ENCODE assay signal across 9 cellular contexts in the genomic region with DNA sequence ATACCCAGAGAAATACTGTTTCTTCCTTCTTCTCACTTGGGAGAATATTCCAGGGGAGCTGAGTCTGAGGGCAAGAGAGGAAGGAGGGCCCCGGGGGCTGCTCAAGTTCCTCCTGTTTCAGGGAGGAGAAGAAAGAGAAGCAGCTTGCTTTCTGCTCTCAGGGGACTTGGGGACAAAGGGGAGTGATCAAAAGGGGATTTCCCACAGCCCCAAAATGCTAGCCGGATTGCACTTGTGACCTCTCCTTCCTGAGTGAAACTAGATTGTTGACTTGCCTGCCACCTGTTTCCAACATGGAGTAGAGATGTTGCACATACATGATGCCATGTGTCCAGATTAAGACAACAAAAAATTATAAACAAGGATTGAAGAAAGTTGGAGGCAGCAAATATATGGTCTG. TPM values are rescaled to one million over a fixed set of nuclear protein-coding genes. Genes with fewer than 3 reads are reported as not detected.
A peak's percentile ranks its signal among the peaks of the same experiment; 100 is the strongest.
DNase-seq lines count a peak whose midpoint lies in the region; ATAC-seq, FAIRE-seq and TF ChIP-seq lines count a peak whose summit lies in the region.
"Had no signal": no experiment of that assay in that cellular context is flagged by ENCODE, and none has a peak within 500 bp of the region (broad histone marks: within the 10 kb centered on the region; RNA-seq: fewer than 3 reads in every experiment).

No MANE protein-coding gene starts in this region.

- no peak for TF ChIP-seq RAD21 in HepG2 (CRISPR knock-in tag; IDR thresholded peaks at IDR 0.05)

- peaks cover 97% of the 10 kb centered on the region for H3K4me1 ChIP-seq in HepG2 (ENCODE audit: insufficient read depth, low read length)
- 0 out of 2 replicates have a peak, but pooled peaks cover 3% of the 10 kb centered on the region for H3K4me1 ChIP-seq in GM23338 (ENCODE audit: insufficient read depth)
- H3K4me1 ChIP-seq in mesendoderm (ENCODE audit: control insufficient read depth, low read depth, low read length), result peaks cover 2% of the 10 kb centered on the region

- H3K27ac ChIP-seq in HepG2 (ENCODE audit: extremely low read length, insufficient read depth, low read length) (peak overlapping the region; percentile 17), GM23338 (ENCODE audit: low read depth) (no peak overlapping the region), mesendoderm (ENCODE audit: low read depth, low read length) (no peak overlapping the region)
- H3K27ac ChIP-seq: thoracic aorta had no signal

- BruUV-seq in HepG2 (replicated peaks; lab: Mats Ljungman, UMichigan), result no TSS peak

- in situ Hi-C loops in HepG2 (cut with HindIII; ENCODE audit: extremely low pct_ligation_motif_present, low pct_unique_long_range_greater_than_20kb), result no loop called here

- 19% methylated on average over 2 of the region's 2 CpGs for WGBS in HepG2 (ENCODE audit: low lambda C conversion rate)
- WGBS in mesendoderm (ENCODE audit: extremely low coverage, insufficient coverage, low lambda C conversion rate), result no CpG with 5 or more reads among the region's 2 CpGs

- no peak overlapping the region for H2AK5ac ChIP-seq in mesendoderm (ENCODE audit: low read length)

- H3K4me2 ChIP-seq in HepG2 (ENCODE audit: low read depth, low read length), result peak overlapping the region; percentile 72; the same call in 1 of the 2 replicates
- H3K4me2 ChIP-seq in GM23338, result no peak overlapping the region
- no peak overlapping the region for H3K4me2 ChIP-seq in mesendoderm (ENCODE audit: low read length)

- no peak overlapping the region for H3K4me3 ChIP-seq in HepG2 (replicated peaks in 1 of 3; ENCODE audit: insufficient read depth in 1 of 3, low read depth in 2 of 3, low read length in 3 of 3)
- H3K4me3 ChIP-seq in GM23338, result no peak overlapping the region
- no peak overlapping the region for H3K4me3 ChIP-seq in mesendoderm (ENCODE audit: low read length)
- H3K4me3 ChIP-seq: thoracic aorta had no signal

- H3K36me3 ChIP-seq in HepG2 (replicated peaks in 1 of 2; ENCODE audit: control insufficient read depth in 1 of 2, insufficient read depth in 2 of 2, low read length in 2 of 2) (no peaks in the 10 kb centered on the region), GM23338 (ENCODE audit: insufficient read depth) (no peaks in the 10 kb centered on the region), mesendoderm (ENCODE audit: control insufficient read depth, insufficient read depth, low read length) (no peaks in the 10 kb centered on the region)
- H3K36me3 ChIP-seq: thoracic aorta had no signal

- H3K9me3 Mint-ChIP-seq in T-cell, result no peaks in the 10 kb centered on the region
- H3K9me3 Mint-ChIP-seq in GM23338, result no peaks in the 10 kb centered on the region; the same call in 2 of the 3 replicates

- no peak overlapping the region for H4K5ac ChIP-seq in mesendoderm (ENCODE audit: low read length)

- no peak overlapping the region for H3K4ac ChIP-seq in mesendoderm (ENCODE audit: low read depth, low read length)

- H3K36me3 Mint-ChIP-seq in T-cell, result no peaks in the 10 kb centered on the region
- H3K36me3 Mint-ChIP-seq in GM23338 (ENCODE audit: low read depth), result no peaks in the 10 kb centered on the region

- H3K23ac ChIP-seq in mesendoderm (ENCODE audit: low read length), result no peak overlapping the region

- no peaks in the 10 kb centered on the region for H3K9me3 ChIP-seq in HepG2 (ENCODE audit: low read length)
- H3K9me3 ChIP-seq: thoracic aorta had no signal

- no peaks in the 10 kb centered on the region for H3F3A ChIP-seq in GM23338 (replicated peaks; ENCODE audit: low read depth)

- TF ChIP-seq CTCF in HepG2 (CRISPR knock-in tag; IDR thresholded peaks at IDR 0.05) (no peak), GM23338 (conservative IDR thresholded peaks at IDR 0.05; ENCODE audit: low read depth in 2 of 2) (no peak)

- no peak overlapping the region for H2BK5ac ChIP-seq in mesendoderm (ENCODE audit: low read length)

- H3K9ac ChIP-seq in HepG2 (ENCODE audit: insufficient read depth, low read depth, low read length), result no peak overlapping the region
- no peak overlapping the region for H3K9ac ChIP-seq in mesendoderm (ENCODE audit: low read length)

- peak overlapping the region; percentile 80 to 81 for H3K27ac Mint-ChIP-seq in T-cell
- H3K27ac Mint-ChIP-seq in GM23338, result no peak overlapping the region

- DNase-seq in activated gamma-delta T cell treated with Interleukin-2 at 50 U/mL for 16 hours (peak; percentile 24), activated gamma-delta T cell (lab: John Stamatoyannopoulos, UW) (no peak), T-cell (peak in 32 of 34 experiments; percentile 14 to 68 (median 46)), HepG2 (ENCODE audit: low spot score) (no peak), GM23338 (ENCODE audit: low spot score) (no peak), C1 segment of cervical spinal cord (lab: John Stamatoyannopoulos, UW) (no peak), mesendoderm (no peak)

- CTCF ChIA-PET in T-cell (lab: Charles Lee) (interaction anchor here (0.6 to 2.1 kb wide), 7 partner anchors 14 to 66 kb away, joined by 3 to 5 read pairs (median 3); no protein-coding TSS in a partner anchor), HepG2 (lab: Yijun Ruan, JAX; ENCODE audit: low intra/inter-chr PET ratio, low total read pairs) (no interaction called here)

- H3K4me3 Mint-ChIP-seq in T-cell, result peak overlapping the region in 1 of 3 donors; percentile 46
- H3K4me3 Mint-ChIP-seq in GM23338, result no peak overlapping the region

- no peak overlapping the region for H2BK120ac ChIP-seq in mesendoderm (ENCODE audit: low read depth, low read length)

- H3K27me3 Mint-ChIP-seq in T-cell, result no peaks in the 10 kb centered on the region
- H3K27me3 Mint-ChIP-seq in GM23338 (ENCODE audit: insufficient read depth, low read depth, poor library complexity), result no peaks in the 10 kb centered on the region

- H2AFZ ChIP-seq in HepG2 (ENCODE audit: low read length) (no peak overlapping the region), GM23338 (no peak overlapping the region)

- H4K8ac ChIP-seq in mesendoderm (ENCODE audit: low read depth, low read length), result no peak overlapping the region

- no peaks in the 10 kb centered on the region for H3K79me1 ChIP-seq in mesendoderm (ENCODE audit: low read length)

- no peak overlapping the region for H2BK15ac ChIP-seq in mesendoderm (replicated peaks; ENCODE audit: low read depth)

- TF ChIP-seq EP300 in HepG2 (IDR thresholded peaks at IDR 0.05; ENCODE audit: low read depth in 2 of 2, low read length in 2 of 2), result no peak
- TF ChIP-seq EP300 in HepG2 (CRISPR knock-in tag; IDR thresholded peaks at IDR 0.05; ENCODE audit: borderline replicate concordance), result no peak

- no peak overlapping the region for H3K18ac ChIP-seq in mesendoderm (ENCODE audit: low read length)

- no peak for TF ChIP-seq POLR2A in HepG2 (IDR thresholded peaks at IDR 0.05; ENCODE audit: insufficient read depth in 1 of 2, low read depth in 2 of 2, low read length in 2 of 2)

- POLR2A ChIA-PET in T-cell (lab: Charles Lee) (interaction anchor here in 1 of 2 donors (0.7 kb wide), 1 partner anchor 29 kb away, joined by 3 read pairs; a partner anchor contains a TSS), HepG2 (lab: Yijun Ruan, JAX) (interaction anchor here (1.1 to 4.6 kb wide), 4 partner anchors 15 to 76 kb away, joined by 3 to 44 read pairs (median 10); a partner anchor contains a TSS)

- H3K56ac ChIP-seq in mesendoderm (ENCODE audit: low read length), result no peak overlapping the region

- H3K4me1 Mint-ChIP-seq in T-cell (peaks cover 54 to 65% (median 61%) of the 10 kb centered on the region in 3 donors), GM23338 (peaks cover 12% of the 10 kb centered on the region)

- FAIRE-seq in HepG2 (lab: Jason Lieb, UNC), result no peak

- no peaks in the 10 kb centered on the region; the same call in 1 of the 2 replicates for H3K9me2 ChIP-seq in GM23338 (ENCODE audit: insufficient read depth)

- intact Hi-C loops in HepG2 (cut with micrococcal nuclease; ENCODE audit: unreplicated experiment), result no loop called here

- H4K20me1 ChIP-seq in HepG2 (ENCODE audit: insufficient read depth, low read length) (no peaks in the 10 kb centered on the region), GM23338 (replicated peaks; ENCODE audit: insufficient read depth) (no peaks in the 10 kb centered on the region)

- no peaks in the 10 kb centered on the region for H3K27me3 ChIP-seq in HepG2 (ENCODE audit: control insufficient read depth in 1 of 2, insufficient read depth in 2 of 2, low read length in 2 of 2)
- H3K27me3 ChIP-seq in GM23338 (ENCODE audit: insufficient read depth), result no peaks in the 10 kb centered on the region
- no peaks in the 10 kb centered on the region for H3K27me3 ChIP-seq in mesendoderm (ENCODE audit: insufficient read depth, low read length, poor library complexity)

- ATAC-seq in HG02885 (IDR thresholded peaks at IDR 0.05; ENCODE audit: poor library complexity, unreplicated experiment), result peak; percentile 74
- peak in 3 of 4 experiments; percentile 61 to 97 (median 78) for ATAC-seq in T-cell (replicated peaks in 1 of 4)
- no peak for ATAC-seq in HepG2
- no peak for ATAC-seq in GM23338

- H3K79me2 ChIP-seq in HepG2 (ENCODE audit: insufficient read depth, low read length) (no peaks in the 10 kb centered on the region), GM23338 (replicated peaks; ENCODE audit: insufficient read depth) (no peaks in the 10 kb centered on the region), mesendoderm (ENCODE audit: control insufficient read depth, insufficient read depth, low read length) (no peaks in the 10 kb centered on the region)

RNA-seq across cellular contexts. Expression of a gene that starts 28.7 kb away (rescaled TPM):
- 100 to 1,000 TPM; 239 to 335 (median 309) TPM for total RNA-seq in T-cell
- total RNA-seq in HepG2 (2016; rRNA removed; fragmentation: Illumina TruSeq; extraction: Trizol), result 56.2 and 92.8 TPM in 2 replicates
- total RNA-seq in HepG2 (2016; cell fraction: cytosol; rRNA removed; fragmentation: Illumina TruSeq; extraction: Trizol; ENCODE audit: low read depth), result 16.2 and 22.3 TPM in 2 replicates
- 63.2 and 84.9 TPM in 2 replicates for total RNA-seq in HepG2 (2016; cell fraction: insoluble cytoplasmic fraction; rRNA removed; fragmentation: Illumina TruSeq; extraction: Trizol)
- 12.3 and 13.7 TPM in 2 replicates for total RNA-seq in HepG2 (2016; cell fraction: membrane; rRNA removed; fragmentation: Illumina TruSeq; extraction: Trizol)
- total RNA-seq in HepG2 (2016; cell fraction: nucleus; rRNA removed; fragmentation: Illumina TruSeq; extraction: Trizol), result 30.6 and 42.1 TPM in 2 replicates
- polyA plus RNA-seq in HepG2 (2011; rRNA removed), result 22.4 and 22.8 TPM in 2 replicates
- polyA plus RNA-seq in HepG2 (2011; cell fraction: cytosol; rRNA removed), result 7.6 and 12.9 TPM in 2 replicates
- polyA plus RNA-seq in HepG2 (2011; cell fraction: nucleus; rRNA removed), result 8.4 and 13.8 TPM in 2 replicates
- 50.1 and 77.6 TPM in 2 replicates for polyA plus RNA-seq in HepG2 (2012)
- 2.7 and 4.0 TPM in 2 replicates for polyA plus RNA-seq in HepG2 (2016; cell fraction: cytosol; fragmentation: Illumina TruSeq; extraction: Trizol; ENCODE audit: low read depth)
- 112 and 113 TPM in 2 replicates for polyA plus RNA-seq in HepG2 (2016; cell fraction: insoluble cytoplasmic fraction; fragmentation: Illumina TruSeq; extraction: Trizol; ENCODE audit: low read depth)
- 9.3 and 9.7 TPM in 2 replicates for polyA plus RNA-seq in HepG2 (2016; cell fraction: membrane; fragmentation: Illumina TruSeq; extraction: Trizol; ENCODE audit: low read depth)
- polyA plus RNA-seq in HepG2 (2016; cell fraction: nucleus; fragmentation: Illumina TruSeq; extraction: Trizol; ENCODE audit: insufficient read depth, low read depth), result 58.0 and 60.5 TPM in 2 replicates
- 3.8 and 12.7 TPM in 2 replicates for polyA minus RNA-seq in HepG2 (2011; rRNA and poly(A)+ RNA removed; ENCODE audit: low replicate concordance)
- 19.9 and 36.2 TPM in 2 replicates for polyA minus RNA-seq in HepG2 (2011; cell fraction: cytosol; rRNA and poly(A)+ RNA removed)
- polyA minus RNA-seq in HepG2 (2011; cell fraction: nucleus; rRNA and poly(A)+ RNA removed), result 50.6 and 51.0 TPM in 2 replicates
- 9.2 and 10.1 TPM in 2 replicates for total RNA-seq in GM23338 (2014; rRNA removed; shearing (Covaris generic))
- 13.7 and 18.0 TPM in 2 replicates for polyA plus RNA-seq in GM23338 (2016; fragmentation: Nextera tagmentation; extraction: Ambion mirVana)
- polyA plus RNA-seq in mesendoderm (2013, experiment 1 of 2), result 9.4 TPM
- polyA plus RNA-seq in mesendoderm (2013, experiment 2 of 2), result 9.1 TPM

Comparison
In these comparisons a context has a peak if more than half of its experiments do, and no peak if none do; other contexts are left out.
1. DNase-seq: peak in activated gamma-delta T cell treated with Interleukin-2 at 50 U/mL for 16 hours (single experiment) and T-cell (32 of 34); none in activated gamma-delta T cell (single experiment), HepG2 (single experiment), GM23338 (single experiment), C1 segment of cervical spinal cord (0 of 14) and mesendoderm (single experiment).
2. ATAC-seq: peak in HG02885 (single experiment) and T-cell (3 of 4); none in HepG2 (single experiment) and GM23338 (single experiment).